ENCODE assay signal across 22 cellular contexts in the genomic region with DNA sequence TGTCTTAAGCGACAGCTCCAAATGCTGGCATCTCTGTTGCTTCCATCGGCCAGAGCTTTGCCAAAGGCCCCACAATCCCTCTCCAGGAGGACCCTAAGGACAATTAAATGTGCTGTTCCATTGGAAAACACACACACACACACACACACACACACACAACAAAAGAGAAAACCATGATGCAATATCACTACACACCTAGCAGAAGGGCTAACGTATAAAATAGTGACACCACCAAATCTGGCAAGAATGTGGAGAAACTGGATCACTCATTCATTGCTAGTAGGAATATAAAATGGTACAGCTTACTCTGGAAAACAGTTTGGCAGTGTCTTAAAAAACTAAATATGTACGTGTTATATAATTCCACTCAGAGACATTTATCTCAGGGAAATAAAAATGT. TPM values are rescaled to one million over a fixed set of nuclear protein-coding genes. Genes with fewer than 3 reads are reported as not detected.
DNase-seq lines count a peak whose midpoint lies in the region; ATAC-seq and TF ChIP-seq lines count a peak whose summit lies in the region.
"Had no signal": no experiment of that assay in that cellular context is flagged by ENCODE, and none has a peak within 500 bp of the region (broad histone marks: within the 10 kb centered on the region; RNA-seq: fewer than 3 reads in every experiment).

No MANE protein-coding gene starts in this region.

- no peaks in the 10 kb centered on the region for H3K36me3 Mint-ChIP-seq in dendritic cell treated with granulocyte-macrophage colony-stimulating factor and Interleukin-4, amounts not matched to agents 40 ng/mL and 50 ng/mL, for 4 days (ENCODE audit: low read depth)
- H3K36me3 Mint-ChIP-seq in nephron progenitor cell (ENCODE audit: low read depth), result peaks cover 10% of the 10 kb centered on the region
- H3K36me3 Mint-ChIP-seq: CD14-positive monocyte; CD4-positive, alpha-beta memory T cell had no signal

- H3K9me3 ChIP-seq in IMR-90 (ENCODE audit: control insufficient read depth, insufficient read depth, low read length) (no peaks in the 10 kb centered on the region), adrenal gland (replicated peaks in 1 of 3) (no peaks in the 10 kb centered on the region)
- H3K9me3 ChIP-seq: A549, BE2C had no signal

- intact Hi-C loops in IMR-90 (cut with micrococcal nuclease), result no loop called here
- intact Hi-C loops in dendritic cell treated with granulocyte-macrophage colony-stimulating factor and Interleukin-4, amounts not matched to agents 40 ng/mL and 50 ng/mL, for 4 days (cut with micrococcal nuclease), result no loop called here
- intact Hi-C loops in adrenal gland (cut with DNase I), result no loop called here

- POLR2A ChIA-PET in IMR-90 (lab: Charles Lee; ENCODE audit: unreplicated experiment), result no interaction called here

- TF ChIP-seq CTCF in IMR-90 (conservative IDR thresholded peaks at IDR 0.05; ENCODE audit: low read depth, low read length) (no peak), nephron progenitor cell (IDR thresholded peaks at IDR 0.05) (no peak), adrenal gland (IDR thresholded peaks at IDR 0.05) (no peak)

- H3K4me2 ChIP-seq in IMR-90 (ENCODE audit: low read depth, low read length), result no peak overlapping the region
- H3K4me2 ChIP-seq: A549; BLaER1 treated with 17β-estradiol and CSF1 and Interleukin-3, amounts not matched to agents 10 nM and 100 nM; GM23338 had no signal

- H3K9ac ChIP-seq in IMR-90 (ENCODE audit: low read depth, low read length), result no peak overlapping the region
- H3K9ac ChIP-seq: BLaER1 treated with 17β-estradiol and CSF1 and Interleukin-3, amounts not matched to agents 10 nM and 100 nM had no signal

- H2BK5ac ChIP-seq in IMR-90 (ENCODE audit: low read depth, low read length, poor library complexity, severe bottlenecking), result no peak overlapping the region

- peak overlapping the region; percentile 25 for H3K27ac Mint-ChIP-seq in dendritic cell treated with granulocyte-macrophage colony-stimulating factor and Interleukin-4, amounts not matched to agents 40 ng/mL and 50 ng/mL, for 4 days
- peak overlapping the region; percentile 15 for H3K27ac Mint-ChIP-seq in nephron progenitor cell
- H3K27ac Mint-ChIP-seq: CD14-positive monocyte; CD4-positive, alpha-beta memory T cell; GM23338; H9 had no signal

- no peaks in the 10 kb centered on the region for H3K9me1 ChIP-seq in IMR-90 (ENCODE audit: insufficient read depth, low read length)

- no peak for ATAC-seq in IMR-90 (ENCODE audit: low read depth)
- ATAC-seq: A549, GM23338, HCT116 had no signal

- no peak overlapping the region for H2AK5ac ChIP-seq in IMR-90 (ENCODE audit: low read depth, low read length)

- no peak overlapping the region for H3K27ac ChIP-seq in IMR-90 (ENCODE audit: insufficient read depth, low read length)
- no peak overlapping the region for H3K27ac ChIP-seq in adrenal gland
- H3K27ac ChIP-seq: A549; BLaER1 treated with 17β-estradiol and CSF1 and Interleukin-3, amounts not matched to agents 10 nM and 100 nM had no signal

- H3K56ac ChIP-seq in IMR-90 (ENCODE audit: extremely low read depth, insufficient read depth, low read length), result no peak overlapping the region

- no peak for TF ChIP-seq RAD21 in IMR-90 (IDR thresholded peaks at IDR 0.05; ENCODE audit: low read length)

- TF ChIP-seq POLR2A in IMR-90 (IDR thresholded peaks at IDR 0.05; ENCODE audit: low read depth, low read length), result no peak
- TF ChIP-seq POLR2A in adrenal gland (IDR thresholded peaks at IDR 0.05), result no peak

- no peak overlapping the region for H3K23ac ChIP-seq in IMR-90 (ENCODE audit: low read depth, low read length)

- no CpG with 5 or more reads among the region's 4 CpGs for WGBS in IMR-90 (ENCODE audit: extremely low coverage in 2 of 2, insufficient read length in 1 of 2), 2 experiments
- WGBS in adrenal gland, 4 donors, result 80 to 89% (median 84%) methylated on average over 4 of the region's 4 CpGs

- H3K4me3 Mint-ChIP-seq in dendritic cell treated with granulocyte-macrophage colony-stimulating factor and Interleukin-4, amounts not matched to agents 40 ng/mL and 50 ng/mL, for 4 days, result no peak overlapping the region
- H3K4me3 Mint-ChIP-seq in nephron progenitor cell, result no peak overlapping the region
- H3K4me3 Mint-ChIP-seq: CD14-positive monocyte; CD4-positive, alpha-beta memory T cell; GM23338; H9 had no signal

- H3K4me3 ChIP-seq in IMR-90 (ENCODE audit: insufficient read depth, low read depth, low read length) (no peak overlapping the region), adrenal gland (no peak overlapping the region)
- H3K4me3 ChIP-seq: A549; BLaER1 treated with 17β-estradiol and CSF1 and Interleukin-3, amounts not matched to agents 10 nM and 100 nM; GM23338 had no signal

- no peak overlapping the region for H2BK15ac ChIP-seq in IMR-90 (ENCODE audit: low read depth, low read length)

- CTCF ChIA-PET in IMR-90 (lab: Yijun Ruan, JAX), result interaction anchor here (0.6 to 0.7 kb wide), 2 partner anchors 24 to 334 kb away, joined by 3 to 4 read pairs; no protein-coding TSS in a partner anchor

- no peak overlapping the region for H4K91ac ChIP-seq in IMR-90 (ENCODE audit: insufficient read depth, low read depth, low read length)

- H3K14ac ChIP-seq in IMR-90 (replicated peaks; ENCODE audit: low read depth, low read length), result no peak overlapping the region

- H2BK20ac ChIP-seq in IMR-90 (ENCODE audit: low read depth, low read length), result no peak overlapping the region

- peaks cover 23% of the 10 kb centered on the region for H3K27me3 Mint-ChIP-seq in dendritic cell treated with granulocyte-macrophage colony-stimulating factor and Interleukin-4, amounts not matched to agents 40 ng/mL and 50 ng/mL, for 4 days
- H3K27me3 Mint-ChIP-seq in nephron progenitor cell (ENCODE audit: low read depth, poor library complexity), result peaks cover 4% of the 10 kb centered on the region

- no peak overlapping the region for H3K4ac ChIP-seq in IMR-90 (ENCODE audit: low read depth, low read length)

- H3K9me3 Mint-ChIP-seq in dendritic cell treated with granulocyte-macrophage colony-stimulating factor and Interleukin-4, amounts not matched to agents 40 ng/mL and 50 ng/mL, for 4 days, result no peaks in the 10 kb centered on the region
- H3K9me3 Mint-ChIP-seq in nephron progenitor cell, result peaks cover 26% of the 10 kb centered on the region
- H3K9me3 Mint-ChIP-seq: CD4-positive, alpha-beta memory T cell had no signal

- no peak overlapping the region for H2BK120ac ChIP-seq in IMR-90 (ENCODE audit: low read depth, low read length)

- no peak overlapping the region for H4K5ac ChIP-seq in IMR-90 (ENCODE audit: low read depth, low read length)

- no peak for DNase-seq in IMR-90
- DNase-seq in nephron progenitor cell, result no peak
- no peak for DNase-seq in CD1c-positive myeloid dendritic cell (ENCODE audit: extremely low spot score)
- DNase-seq in adrenal gland, result no peak
- no peak for DNase-seq in NCI-H2029 (lab: John Stamatoyannopoulos, UW)
- DNase-seq: 8988T; ACHN; AML-193; BE2C; Calu3; CD4-positive, alpha-beta memory T cell; COR-L47; DMS53; DMS79 treated with DMSO at 0.1 percent for 48 hours; GF-D8; H9 had no signal

- dilution Hi-C loops in IMR-90 (cut with HindIII; ENCODE audit: low sequenced_read_pairs, unreplicated experiment), result loop anchor here (25.0 kb wide), 1 partner anchor 246 kb away; a partner anchor contains a TSS

- no peak overlapping the region for H2AK9ac ChIP-seq in IMR-90 (replicated peaks; ENCODE audit: low read depth, low read length, poor library complexity)

- no peak overlapping the region for H4K8ac ChIP-seq in IMR-90 (ENCODE audit: low read depth in 2 of 2, low read length in 2 of 2)

- H3K27me3 ChIP-seq in IMR-90 (ENCODE audit: control insufficient read depth, insufficient read depth, low read length), result no peaks in the 10 kb centered on the region; the same call in 1 of the 2 replicates
- no peaks in the 10 kb centered on the region for H3K27me3 ChIP-seq in adrenal gland
- H3K27me3 ChIP-seq: BE2C; BLaER1 treated with 17β-estradiol and CSF1 and Interleukin-3, amounts not matched to agents 10 nM and 100 nM had no signal

- no peaks in the 10 kb centered on the region for H3K79me1 ChIP-seq in IMR-90 (ENCODE audit: low read depth in 1 of 2, low read length in 2 of 2)

- H3K4me1 ChIP-seq in IMR-90 (ENCODE audit: control insufficient read depth, insufficient read depth, low read length) (no peaks in the 10 kb centered on the region), adrenal gland (replicated peaks in 1 of 2) (no peaks in the 10 kb centered on the region)
- H3K4me1 ChIP-seq: A549 had no signal

- no peaks in the 10 kb centered on the region for H3K4me1 Mint-ChIP-seq in dendritic cell treated with granulocyte-macrophage colony-stimulating factor and Interleukin-4, amounts not matched to agents 40 ng/mL and 50 ng/mL, for 4 days (ENCODE audit: low read depth)
- no peaks in the 10 kb centered on the region for H3K4me1 Mint-ChIP-seq in nephron progenitor cell
- H3K4me1 Mint-ChIP-seq: CD14-positive monocyte; CD4-positive, alpha-beta memory T cell; GM23338; H9 had no signal

- H2AFZ ChIP-seq in IMR-90 (replicated peaks; ENCODE audit: low read length, poor library complexity), result no peak overlapping the region
- H2AFZ ChIP-seq: GM23338 had no signal

- no peak overlapping the region for H3K18ac ChIP-seq in IMR-90 (ENCODE audit: low read depth, low read length)

- in situ Hi-C loops in IMR-90 (cut with MboI; ENCODE audit: low sequenced_read_pairs), result no loop called here

- BruUV-seq in IMR-90 (replicated peaks; lab: Mats Ljungman, UMichigan), result no TSS peak

- H4K20me1 ChIP-seq in IMR-90 (ENCODE audit: insufficient read depth, low read length), result no peaks in the 10 kb centered on the region
- H4K20me1 ChIP-seq: BLaER1 treated with 17β-estradiol and CSF1 and Interleukin-3, amounts not matched to agents 10 nM and 100 nM had no signal

- H3K36me3 ChIP-seq in IMR-90 (ENCODE audit: control insufficient read depth, insufficient read depth, low read length) (no peaks in the 10 kb centered on the region), adrenal gland (replicated peaks in 1 of 2) (no peaks in the 10 kb centered on the region)
- H3K36me3 ChIP-seq: BE2C; BLaER1 treated with 17β-estradiol and CSF1 and Interleukin-3, amounts not matched to agents 10 nM and 100 nM had no signal

TF ChIP-seq in IMR-90, 13 proteins besides CTCF, POLR2A, EP300 and RAD21:
- TF ChIP-seq CEBPB (IDR thresholded peaks at IDR 0.05; ENCODE audit: low read depth, low read length), result peak; percentile 44
- TF ChIP-seq CHD1 (IDR thresholded peaks at IDR 0.05; ENCODE audit: low read depth, low read length), result no peak
- TF ChIP-seq MXI1 (IDR thresholded peaks at IDR 0.05; ENCODE audit: borderline replicate concordance, low read depth, low read length), result no peak
TF ChIP-seq in IMR-90: peak in this region for 1.

RNA-seq across cellular contexts. Expression of a gene that starts 13.0 kb away (rescaled TPM):
- total RNA-seq in IMR-90 (2012; rRNA removed), result 18.5 and 58.3 TPM in 2 replicates
- 20.9 and 25.1 TPM in 2 replicates for polyA plus RNA-seq in IMR-90 (2012; rRNA removed)
- 14.7 and 19.9 TPM in 2 replicates for polyA plus RNA-seq in IMR-90 (2012; cell fraction: cytosol; rRNA removed)
- polyA plus RNA-seq in IMR-90 (2012; cell fraction: nucleus; rRNA removed; ENCODE audit: low replicate concordance), result 4.0 and 13.8 TPM in 2 replicates
- total RNA-seq in adrenal gland, result 10 to 100 TPM; 26.7 to 70.9 (median 51.0) TPM
- 10 to 100 TPM; 12.9 to 63.2 (median 25.1) TPM for polyA plus RNA-seq in adrenal gland
